ENCODE assay signal across 27 cellular contexts in the genomic region with DNA sequence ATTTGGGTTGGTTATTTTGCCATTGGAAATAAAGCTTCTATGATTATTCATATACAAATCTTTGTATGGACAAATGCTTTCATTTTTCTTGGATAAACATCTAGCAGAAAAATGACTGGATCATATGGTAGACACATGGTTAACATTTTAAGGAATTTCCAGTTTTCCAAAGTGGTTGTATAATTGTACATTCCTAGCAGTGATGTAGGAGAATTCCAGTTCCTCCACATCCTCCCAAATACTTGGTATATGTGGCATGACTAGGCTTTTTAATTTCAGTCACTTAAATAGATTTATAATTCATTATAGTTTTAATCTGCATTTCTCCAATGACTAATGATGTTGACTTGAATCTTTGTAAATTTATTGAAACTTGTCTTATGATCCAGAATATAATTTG.
"Had no signal": no experiment of that assay in that cellular context is flagged by ENCODE, and none has a peak within 500 bp of the region (broad histone marks: within the 10 kb centered on the region; RNA-seq: fewer than 3 reads in every experiment).

No MANE protein-coding gene starts in this region.

- FAIRE-seq: urothelium cell line had no signal

- DNase-seq: stimulated activated CD4-positive, alpha-beta T cell treated with anti-CD3 and anti-CD28 coated beads, Interleukin-2, amount 100 ng/mL, for 48 hours; stimulated activated CD4-positive, alpha-beta T cell treated with anti-CD3 and anti-CD28 coated beads, Interleukin-4, amount 100 ng/mL, for 1 hour; stimulated activated CD4-positive, alpha-beta T cell treated with anti-CD3 and anti-CD28 coated beads, Interleukin-4, amount 100 ng/mL, for 24 hours; stimulated activated CD4-positive, alpha-beta T cell treated with anti-CD3 and anti-CD28 coated beads, Interleukin-4, amount 100 ng/mL, for 4 hours; stimulated activated CD8-positive, alpha-beta memory T cell treated with anti-CD3 and anti-CD28 coated beads, Interleukin-4, amount 100 ng/mL, for 48 hours; stimulated activated naive B cell treated with anti-CD40 and anti-IgM and Interleukin-4, amounts not matched to agents 10 μg/mL and 1 μg/mL and 100 μg/mL, for 72 hours; stimulated activated naive CD4-positive, alpha-beta T cell; stimulated activated naive CD4-positive, alpha-beta T cell treated with Interleukin-2 at 50 U/mL for 16 hours; stimulated activated naive CD8-positive, alpha-beta T cell treated with anti-CD3 and anti-CD28 coated beads, Interleukin-15, amount 100 ng/mL, for 72 hours; stimulated activated naive CD8-positive, alpha-beta T cell treated with anti-CD3 and anti-CD28 coated beads, Interleukin-15, Interleukin-2, amounts not matched to agents 100 U/mL and 50 U/mL, for 24 hours; stomach; substantia nigra; testis; thyroid gland; tibial artery; transverse colon; trophoblast cell; upper lobe of left lung; upper lobe of right lung; uterus had no signal

- H3K9me3 ChIP-seq: stomach, suprapubic skin, testis, thoracic aorta, thyroid gland, tibial artery, tibial nerve, transverse colon, upper lobe of left lung, upper lobe of right lung, uterus, vagina had no signal

- ATAC-seq: stimulated activated effector memory CD8-positive, alpha-beta T cell treated with anti-CD3 and anti-CD28 coated beads, Interleukin-12 subunit alpha, Interleukin-12 subunit beta, amount 100 ng/mL, for 72 hours; stimulated activated memory B cell treated with anti-CD40 and anti-IgM and Interleukin-4, amounts not matched to agents 10 μg/mL and 1 μg/mL and 100 μg/mL, for 72 hours; stimulated activated naive B cell treated with anti-CD40 and anti-IgM and Interleukin-4, amounts not matched to agents 10 μg/mL and 1 μg/mL and 100 μg/mL, for 72 hours; stimulated activated naive CD8-positive, alpha-beta T cell treated with anti-CD3 and anti-CD28 coated beads, Interleukin-15, amount 100 ng/mL, for 72 hours; stimulated activated naive CD8-positive, alpha-beta T cell treated with anti-CD3 and anti-CD28 coated beads, Interleukin-15, Interleukin-2, amounts not matched to agents 100 U/mL and 50 U/mL, for 24 hours; upper lobe of right lung had no signal

- H3K27ac ChIP-seq: stomach, suprapubic skin, testis, thoracic aorta, thyroid gland, tibial artery, tibial nerve, transverse colon, upper lobe of left lung, upper lobe of right lung, uterus, vagina had no signal

- H3K4me3 ChIP-seq: stomach, suprapubic skin, testis, thoracic aorta, thyroid gland, tibial artery, tibial nerve, transverse colon, upper lobe of left lung, upper lobe of right lung, uterus, vagina had no signal

- H3K27me3 ChIP-seq: stomach, suprapubic skin, testis, thyroid gland, tibial artery, tibial nerve, transverse colon, upper lobe of left lung, uterus, vagina had no signal

- H3K36me3 ChIP-seq: stomach, suprapubic skin, thoracic aorta, thyroid gland, tibial artery, tibial nerve, transverse colon, upper lobe of left lung, upper lobe of right lung, uterus, vagina had no signal

- H3K4me1 ChIP-seq: stomach, suprapubic skin, testis, thyroid gland, tibial artery, tibial nerve, transverse colon, upper lobe of left lung, upper lobe of right lung, uterus, vagina had no signal
